In genomic region chr20:62123450-62124118, GRCh38 we compare ENCODE assay signal across 8 cellular contexts. TPM values are rescaled to one million over a fixed set of nuclear protein-coding genes. Genes with fewer than 3 reads are reported as not detected.
DNase-seq lines count a peak whose midpoint lies in the region; ATAC-seq and TF ChIP-seq lines count a peak whose summit lies in the region.

No MANE protein-coding gene starts in this region.

- in situ Hi-C loops in brain microvascular endothelial cell (cut with HindIII; ENCODE audit: low pct_ligation_motif_present, low sequenced_read_pairs): no loop called here

- H3K9me3 Mint-ChIP-seq in mesothelial cell of epicardium: no peaks in the 10 kb centered on the region

- peak overlapping the region; percentile 68 for H3K4me3 ChIP-seq in Jurkat, Clone E6-1 (ENCODE audit: low read length)
- peak overlapping the region; percentile 79 for H3K4me3 ChIP-seq in brain microvascular endothelial cell (ENCODE audit: low read depth, low read length)

- H3K4me3 Mint-ChIP-seq in mesothelial cell of epicardium: peak overlapping the region; percentile 84

- no peak for ATAC-seq in GM18907 (IDR thresholded peaks at IDR 0.05; ENCODE audit: unreplicated experiment)
- ATAC-seq in GM18519 (IDR thresholded peaks at IDR 0.05; ENCODE audit: low FRiP score, unreplicated experiment): no peak
- ATAC-seq in activated CD4-positive, CD25-positive, alpha-beta regulatory T cell treated with anti-CD3 and anti-CD28 coated beads, Interleukin-2, amount 50 U/mL, for 24 hours: no peak

- TF ChIP-seq CTCF in brain microvascular endothelial cell (IDR thresholded peaks at IDR 0.05; ENCODE audit: low read depth, low read length, missing control alignments): peak; percentile 56
- TF ChIP-seq CTCF in mesothelial cell of epicardium (IDR thresholded peaks at IDR 0.05; ENCODE audit: unreplicated experiment): no peak

- peak overlapping the region; percentile 86 for H3K27ac Mint-ChIP-seq in mesothelial cell of epicardium

- peaks cover 18% of the 10 kb centered on the region for H3K4me1 Mint-ChIP-seq in mesothelial cell of epicardium

- peaks cover 19% of the 10 kb centered on the region for H3K36me3 Mint-ChIP-seq in mesothelial cell of epicardium

- H3K36me3 ChIP-seq in brain microvascular endothelial cell (replicated peaks): peaks cover 38% of the 10 kb centered on the region

- peak; percentile 13 to 15 for DNase-seq in AML-193 (lab: John Stamatoyannopoulos, UW)
- no peak for DNase-seq in Jurkat, Clone E6-1 (ENCODE audit: low read depth, low spot score)
- peak; percentile 57 for DNase-seq in brain microvascular endothelial cell
- DNase-seq in mesothelial cell of epicardium (ENCODE audit: low spot score in 2 of 2, unreplicated experiment in 2 of 2): no peak
- DNase-seq in stimulated activated CD4-positive, alpha-beta T cell treated with anti-CD3 and anti-CD28 coated beads, Interleukin-2, amount 100 ng/mL, for 24 hours: no peak

- H3K27me3 Mint-ChIP-seq in mesothelial cell of epicardium (ENCODE audit: low read depth): peaks cover 10% of the 10 kb centered on the region

- no peaks in the 10 kb centered on the region for H3K27me3 ChIP-seq in brain microvascular endothelial cell (replicated peaks)

- H3K27ac ChIP-seq in brain microvascular endothelial cell: peak overlapping the region; percentile 54

RNA-seq across cellular contexts. Expression of gene LSM14B, which starts 1.3 kb away (rescaled TPM):
- 60.7 TPM for polyA plus RNA-seq in Jurkat, Clone E6-1 (2012; ENCODE audit: insufficient read depth, insufficient read length)
- 60.3 to 64.3 TPM (median 63.9 TPM) in 3 replicates for total RNA-seq in mesothelial cell of epicardium

RNA-seq across cellular contexts. Expression of gene PSMA7, which starts 19.6 kb away (rescaled TPM):
- 375 TPM for polyA plus RNA-seq in Jurkat, Clone E6-1 (2012; ENCODE audit: insufficient read depth, insufficient read length)
- 195 to 210 TPM (median 201 TPM) in 3 replicates for total RNA-seq in mesothelial cell of epicardium

RNA-seq across cellular contexts. Expression of gene SS18L1, which starts 20.0 kb away (rescaled TPM):
- polyA plus RNA-seq in Jurkat, Clone E6-1 (2012; ENCODE audit: insufficient read depth, insufficient read length): 17.1 TPM
- total RNA-seq in mesothelial cell of epicardium: 26.2 to 30.6 TPM (median 27.5 TPM) in 3 replicates

RNA-seq across cellular contexts. Expression of gene TAF4, which starts 57.9 kb away (rescaled TPM):
- 29.5 TPM for polyA plus RNA-seq in Jurkat, Clone E6-1 (2012; ENCODE audit: insufficient read depth, insufficient read length)
- 27.5 to 28.8 TPM (median 28.1 TPM) in 3 replicates for total RNA-seq in mesothelial cell of epicardium

RNA-seq across cellular contexts. Expression of gene MTG2, which starts 59.2 kb away (rescaled TPM):
- 31.2 TPM for polyA plus RNA-seq in Jurkat, Clone E6-1 (2012; ENCODE audit: insufficient read depth, insufficient read length)
- 29.4 to 31.6 TPM (median 29.5 TPM) in 3 replicates for total RNA-seq in mesothelial cell of epicardium

Comparison
In these comparisons a context has a peak if more than half of its experiments do, and no peak if none do; other contexts are left out.
1. DNase-seq: peak in AML-193 (2 of 2) and brain microvascular endothelial cell (single experiment); none in Jurkat, Clone E6-1 (single experiment), mesothelial cell of epicardium (0 of 2) and stimulated activated CD4-positive, alpha-beta T cell treated with anti-CD3 and anti-CD28 coated beads, Interleukin-2, amount 100 ng/mL, for 24 hours (0 of 2).